In genomic region chrX:55794420-55794819, GRCh38 we compare ENCODE assay signal across 12 cellular contexts.
DNase-seq lines count a peak whose midpoint lies in the region; ATAC-seq and TF ChIP-seq lines count a peak whose summit lies in the region.
"Had no signal": no experiment of that assay in that cellular context is flagged by ENCODE, and none has a peak within 500 bp of the region (broad histone marks: within the 10 kb centered on the region; RNA-seq: fewer than 3 reads in every experiment).

No MANE protein-coding gene starts in this region.

- H3K4me1 ChIP-seq in upper lobe of right lung, result no peaks in the 10 kb centered on the region

- intact Hi-C loops in upper lobe of right lung (cut with DNase I), result no loop called here

- ATAC-seq in GM18870 (IDR thresholded peaks at IDR 0.05; ENCODE audit: unreplicated experiment), result peak; percentile 99
- ATAC-seq in GM21737 (IDR thresholded peaks at IDR 0.05; ENCODE audit: unreplicated experiment), result peak; percentile 82
- ATAC-seq in HG03280 (IDR thresholded peaks at IDR 0.05; ENCODE audit: unreplicated experiment), result peak; percentile 52
- no peak for ATAC-seq in upper lobe of right lung
- ATAC-seq: GM23338 had no signal

- no peaks in the 10 kb centered on the region for H3K9me3 ChIP-seq in upper lobe of right lung

- H3K27ac ChIP-seq in caudate nucleus (ENCODE audit: low read depth, low read length) (no peak overlapping the region), upper lobe of right lung (no peak overlapping the region)

- peak; percentile 39 for DNase-seq in GM06990 (ENCODE audit: extremely low read depth, insufficient read length)
- no peak for DNase-seq in caudate nucleus (lab: John Stamatoyannopoulos, UW)
- DNase-seq in upper lobe of right lung, result no peak
- DNase-seq in RKO (ENCODE audit: low spot score), result no peak
- no peak for DNase-seq in foreskin fibroblast
- DNase-seq: IMR-90, NCI-H2081, T1000 had no signal

- H3K27me3 ChIP-seq in GM06990 (replicated peaks; ENCODE audit: control insufficient read depth, insufficient read depth, low read length) (no peaks in the 10 kb centered on the region), upper lobe of right lung (no peaks in the 10 kb centered on the region)

- no peak overlapping the region for H3K4me3 ChIP-seq in GM06990 (replicated peaks; ENCODE audit: low read depth, low read length)
- no peak overlapping the region for H3K4me3 ChIP-seq in upper lobe of right lung
- H3K4me3 ChIP-seq in foreskin fibroblast (ENCODE audit: low read depth in 1 of 2, low read length in 2 of 2), result no peak overlapping the region
- H3K4me3 ChIP-seq: GM23338 had no signal

- H3K36me3 ChIP-seq in GM06990 (ENCODE audit: control insufficient read depth, insufficient read depth, low read length) (no peaks in the 10 kb centered on the region), upper lobe of right lung (no peaks in the 10 kb centered on the region)

- TF ChIP-seq CTCF in GM06990 (IDR thresholded peaks at IDR 0.05; ENCODE audit: insufficient read depth, low read length, poor library complexity, severe bottlenecking) (no peak), upper lobe of right lung (IDR thresholded peaks at IDR 0.05) (no peak), foreskin fibroblast (IDR thresholded peaks at IDR 0.05; ENCODE audit: low read depth, low read length) (no peak)
